In genomic region chr3:186783731-186784515, GRCh38 we compare ENCODE assay signal across 2 cellular contexts.
TF ChIP-seq lines count a peak whose summit lies in the region.

No MANE protein-coding gene starts in this region.

TF ChIP-seq in GM12891, 5 proteins besides CTCF, POLR2A, EP300 and RAD21 (continued from another document):
- TF ChIP-seq POU2F2 (IDR thresholded peaks at IDR 0.05; ENCODE audit: low read depth, low read length) = 0 out of 2 replicates have a peak, but pooled peaks have one; percentile 49
TF ChIP-seq in GM12891: peak in this region for 3.

TF ChIP-seq in K562, 482 proteins besides CTCF, POLR2A, EP300 and RAD21 (continues in another document):
- TF ChIP-seq PBX2 (CRISPR knock-in tag; IDR thresholded peaks at IDR 0.05; ENCODE audit: low read depth) (peak; percentile 90), PBX2 (tag; conservative IDR thresholded peaks at IDR 0.05; ENCODE audit: low read depth) (peak; percentile 87), ZNF263 (CRISPR knock-in tag; IDR thresholded peaks at IDR 0.05; ENCODE audit: borderline replicate concordance) (peak; percentile 8; the same call in 1 of the 2 replicates), HDAC1 (IDR thresholded peaks at IDR 0.05) (peak in 1 of 2 experiments; percentile 25; a peak in 2 of 4 replicates), SMARCB1 (IDR thresholded peaks at IDR 0.05; ENCODE audit: insufficient read length, low read depth) (no peak), MCM2 (IDR thresholded peaks at IDR 0.05; ENCODE audit: low read depth) (no peak), PURB (CRISPR knock-in tag; IDR thresholded peaks at IDR 0.05; ENCODE audit: low read depth) (no peak), TEAD4 (IDR thresholded peaks at IDR 0.05; ENCODE audit: low read length) (peak; percentile 30; the same call in 1 of the 2 replicates), TEAD4 (CRISPR knock-in tag; IDR thresholded peaks at IDR 0.05; ENCODE audit: borderline replicate concordance) (no peak), ZBTB17 (CRISPR knock-in tag; IDR thresholded peaks at IDR 0.05) (peak; percentile 81), STAG1 (CRISPR knock-in tag; IDR thresholded peaks at IDR 0.05; ENCODE audit: borderline replicate concordance) (no peak), MAX (CRISPR knock-in tag; IDR thresholded peaks at IDR 0.05) (0 out of 2 replicates have a peak, but pooled peaks have one; percentile 54), MAZ (CRISPR knock-in tag; conservative IDR thresholded peaks at IDR 0.05 in 1 of 2, IDR thresholded peaks at IDR 0.05 in 1 of 2) (peak in 1 of 2 experiments; percentile 84; a peak in 3 of 4 replicates), MYC (IDR thresholded peaks at IDR 0.05; ENCODE audit: low read depth, low read length) (peak; percentile 82), MYC (CRISPR knock-in tag; IDR thresholded peaks at IDR 0.05; ENCODE audit: borderline replicate concordance, low read depth) (peak; percentile 59; the same call in 1 of the 2 replicates), ZNF24 (IDR thresholded peaks at IDR 0.05) (no peak), NONO (IDR thresholded peaks at IDR 0.05; ENCODE audit: low read depth in 2 of 2, low read length in 1 of 2) (0 out of 4 replicates have a peak, but pooled peaks have one; percentile 13 to 14), HNRNPLL (IDR thresholded peaks at IDR 0.05; ENCODE audit: low read depth, low read length, poor library complexity, severe bottlenecking) (peak; percentile 61), SETDB1 (IDR thresholded peaks at IDR 0.05; ENCODE audit: low read length) (no peak), IRF1 (CRISPR knock-in tag; IDR thresholded peaks at IDR 0.05; ENCODE audit: borderline replicate concordance) (0 out of 2 replicates have a peak, but pooled peaks have one; percentile 69), EGR1 (conservative IDR thresholded peaks at IDR 0.05) (no peak; the same call in 1 of the 2 replicates), NR2C2 (CRISPR knock-in tag; IDR thresholded peaks at IDR 0.05) (peak; percentile 69; the same call in 1 of the 2 replicates), NR2C2 (tag; IDR thresholded peaks at IDR 0.05) (no peak), EP400 (IDR thresholded peaks at IDR 0.05) (peak; percentile 44), ZNF780A (CRISPR knock-in tag; IDR thresholded peaks at IDR 0.05) (peak; percentile 61; the same call in 1 of the 2 replicates), TFAP4 (CRISPR knock-in tag; IDR thresholded peaks at IDR 0.05; ENCODE audit: borderline replicate concordance) (peak; percentile 61; the same call in 1 of the 2 replicates), JUN (IDR thresholded peaks at IDR 0.05; ENCODE audit: borderline replicate concordance, low read depth, low read length) (no peak), JUN (CRISPR knock-in tag; IDR thresholded peaks at IDR 0.05; ENCODE audit: borderline replicate concordance) (0 out of 2 replicates have a peak, but pooled peaks have one; percentile 54), TAF1 (IDR thresholded peaks at IDR 0.05; ENCODE audit: control insufficient read depth, extremely low read depth, insufficient read depth, low read length, severe bottlenecking) (no peak), CLOCK (CRISPR knock-in tag; IDR thresholded peaks at IDR 0.05; ENCODE audit: borderline replicate concordance) (no peak), JUND (IDR thresholded peaks at IDR 0.05; ENCODE audit: borderline replicate concordance, low read depth, low read length) (no peak), JUND (tag; IDR thresholded peaks at IDR 0.05; ENCODE audit: borderline replicate concordance, low read depth, low read length) (peak; percentile 27; the same call in 1 of the 3 replicates), PYGO2 (tag; IDR thresholded peaks at IDR 0.05) (no peak), FIP1L1 (IDR thresholded peaks at IDR 0.05; ENCODE audit: low read depth, low read length, poor library complexity, severe bottlenecking) (peak; percentile 61), HNRNPL (IDR thresholded peaks at IDR 0.05; ENCODE audit: low read depth, low read length) (peak; percentile 86), MED1 (CRISPR knock-in tag; IDR thresholded peaks at IDR 0.05; ENCODE audit: borderline replicate concordance) (0 out of 2 replicates have a peak, but pooled peaks have one; percentile 80), TBL1XR1 (IDR thresholded peaks at IDR 0.05; ENCODE audit: low read length in 2 of 2) (peak in 1 of 2 experiments; percentile 53; a peak in 1 of 4 replicates), NFIX (CRISPR knock-in tag; IDR thresholded peaks at IDR 0.05; ENCODE audit: low read depth) (no peak), ERF (CRISPR knock-in tag; IDR thresholded peaks at IDR 0.05) (peak; percentile 73), HNRNPH1 (optimal IDR thresholded peaks at IDR 0.05; ENCODE audit: low read depth, low read length) (peak; percentile 63), EZH2 (IDR thresholded peaks at IDR 0.05; ENCODE audit: borderline replicate concordance, low read depth, low read length) (no peak), ZBTB1 (CRISPR knock-in tag; IDR thresholded peaks at IDR 0.05; ENCODE audit: borderline replicate concordance, low read depth) (peak; percentile 58; the same call in 1 of the 2 replicates)
- TF ChIP-seq, protein P1, sequence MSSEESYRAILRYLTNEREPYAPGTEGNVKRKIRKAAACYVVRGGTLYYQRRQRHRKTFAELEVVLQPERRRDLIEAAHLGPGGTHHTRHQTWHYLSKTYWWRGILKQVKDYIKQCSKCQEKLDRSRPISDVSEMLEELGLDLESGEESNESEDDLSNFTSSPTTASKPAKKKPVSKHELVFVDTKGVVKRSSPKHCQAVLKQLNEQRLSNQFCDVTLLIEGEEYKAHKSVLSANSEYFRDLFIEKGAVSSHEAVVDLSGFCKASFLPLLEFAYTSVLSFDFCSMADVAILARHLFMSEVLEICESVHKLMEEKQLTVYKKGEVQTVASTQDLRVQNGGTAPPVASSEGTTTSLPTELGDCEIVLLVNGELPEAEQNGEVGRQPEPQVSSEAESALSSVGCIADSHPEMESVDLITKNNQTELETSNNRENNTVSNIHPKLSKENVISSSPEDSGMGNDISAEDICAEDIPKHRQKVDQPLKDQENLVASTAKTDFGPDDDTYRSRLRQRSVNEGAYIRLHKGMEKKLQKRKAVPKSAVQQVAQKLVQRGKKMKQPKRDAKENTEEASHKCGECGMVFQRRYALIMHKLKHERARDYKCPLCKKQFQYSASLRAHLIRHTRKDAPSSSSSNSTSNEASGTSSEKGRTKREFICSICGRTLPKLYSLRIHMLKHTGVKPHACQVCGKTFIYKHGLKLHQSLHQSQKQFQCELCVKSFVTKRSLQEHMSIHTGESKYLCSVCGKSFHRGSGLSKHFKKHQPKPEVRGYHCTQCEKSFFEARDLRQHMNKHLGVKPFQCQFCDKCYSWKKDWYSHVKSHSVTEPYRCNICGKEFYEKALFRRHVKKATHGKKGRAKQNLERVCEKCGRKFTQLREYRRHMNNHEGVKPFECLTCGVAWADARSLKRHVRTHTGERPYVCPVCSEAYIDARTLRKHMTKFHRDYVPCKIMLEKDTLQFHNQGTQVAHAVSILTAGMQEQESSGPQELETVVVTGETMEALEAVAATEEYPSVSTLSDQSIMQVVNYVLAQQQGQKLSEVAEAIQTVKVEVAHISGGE (CRISPR knock-in tag; IDR thresholded peaks at IDR 0.05) = 0 out of 6 replicates have a peak, but pooled peaks of 1 of the 3 experiments have one; percentile 17
- TF ChIP-seq, protein P2, sequence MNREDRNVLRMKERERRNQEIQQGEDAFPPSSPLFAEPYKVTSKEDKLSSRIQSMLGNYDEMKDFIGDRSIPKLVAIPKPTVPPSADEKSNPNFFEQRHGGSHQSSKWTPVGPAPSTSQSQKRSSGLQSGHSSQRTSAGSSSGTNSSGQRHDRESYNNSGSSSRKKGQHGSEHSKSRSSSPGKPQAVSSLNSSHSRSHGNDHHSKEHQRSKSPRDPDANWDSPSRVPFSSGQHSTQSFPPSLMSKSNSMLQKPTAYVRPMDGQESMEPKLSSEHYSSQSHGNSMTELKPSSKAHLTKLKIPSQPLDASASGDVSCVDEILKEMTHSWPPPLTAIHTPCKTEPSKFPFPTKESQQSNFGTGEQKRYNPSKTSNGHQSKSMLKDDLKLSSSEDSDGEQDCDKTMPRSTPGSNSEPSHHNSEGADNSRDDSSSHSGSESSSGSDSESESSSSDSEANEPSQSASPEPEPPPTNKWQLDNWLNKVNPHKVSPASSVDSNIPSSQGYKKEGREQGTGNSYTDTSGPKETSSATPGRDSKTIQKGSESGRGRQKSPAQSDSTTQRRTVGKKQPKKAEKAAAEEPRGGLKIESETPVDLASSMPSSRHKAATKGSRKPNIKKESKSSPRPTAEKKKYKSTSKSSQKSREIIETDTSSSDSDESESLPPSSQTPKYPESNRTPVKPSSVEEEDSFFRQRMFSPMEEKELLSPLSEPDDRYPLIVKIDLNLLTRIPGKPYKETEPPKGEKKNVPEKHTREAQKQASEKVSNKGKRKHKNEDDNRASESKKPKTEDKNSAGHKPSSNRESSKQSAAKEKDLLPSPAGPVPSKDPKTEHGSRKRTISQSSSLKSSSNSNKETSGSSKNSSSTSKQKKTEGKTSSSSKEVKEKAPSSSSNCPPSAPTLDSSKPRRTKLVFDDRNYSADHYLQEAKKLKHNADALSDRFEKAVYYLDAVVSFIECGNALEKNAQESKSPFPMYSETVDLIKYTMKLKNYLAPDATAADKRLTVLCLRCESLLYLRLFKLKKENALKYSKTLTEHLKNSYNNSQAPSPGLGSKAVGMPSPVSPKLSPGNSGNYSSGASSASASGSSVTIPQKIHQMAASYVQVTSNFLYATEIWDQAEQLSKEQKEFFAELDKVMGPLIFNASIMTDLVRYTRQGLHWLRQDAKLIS (CRISPR knock-in tag; IDR thresholded peaks at IDR 0.05) = peak; percentile 97; the same call in 1 of the 2 replicates
- TF ChIP-seq, protein P3, sequence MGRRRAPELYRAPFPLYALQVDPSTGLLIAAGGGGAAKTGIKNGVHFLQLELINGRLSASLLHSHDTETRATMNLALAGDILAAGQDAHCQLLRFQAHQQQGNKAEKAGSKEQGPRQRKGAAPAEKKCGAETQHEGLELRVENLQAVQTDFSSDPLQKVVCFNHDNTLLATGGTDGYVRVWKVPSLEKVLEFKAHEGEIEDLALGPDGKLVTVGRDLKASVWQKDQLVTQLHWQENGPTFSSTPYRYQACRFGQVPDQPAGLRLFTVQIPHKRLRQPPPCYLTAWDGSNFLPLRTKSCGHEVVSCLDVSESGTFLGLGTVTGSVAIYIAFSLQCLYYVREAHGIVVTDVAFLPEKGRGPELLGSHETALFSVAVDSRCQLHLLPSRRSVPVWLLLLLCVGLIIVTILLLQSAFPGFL (CRISPR knock-in tag; IDR thresholded peaks at IDR 0.05) = peak; percentile 96
- TF ChIP-seq, protein P4, sequence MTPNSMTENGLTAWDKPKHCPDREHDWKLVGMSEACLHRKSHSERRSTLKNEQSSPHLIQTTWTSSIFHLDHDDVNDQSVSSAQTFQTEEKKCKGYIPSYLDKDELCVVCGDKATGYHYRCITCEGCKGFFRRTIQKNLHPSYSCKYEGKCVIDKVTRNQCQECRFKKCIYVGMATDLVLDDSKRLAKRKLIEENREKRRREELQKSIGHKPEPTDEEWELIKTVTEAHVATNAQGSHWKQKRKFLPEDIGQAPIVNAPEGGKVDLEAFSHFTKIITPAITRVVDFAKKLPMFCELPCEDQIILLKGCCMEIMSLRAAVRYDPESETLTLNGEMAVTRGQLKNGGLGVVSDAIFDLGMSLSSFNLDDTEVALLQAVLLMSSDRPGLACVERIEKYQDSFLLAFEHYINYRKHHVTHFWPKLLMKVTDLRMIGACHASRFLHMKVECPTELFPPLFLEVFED (CRISPR knock-in tag; conservative IDR thresholded peaks at IDR 0.05) = peak; percentile 79; the same call in 1 of the 2 replicates
